ENCODE assay signal across 8 cellular contexts in genomic region chr2:231781798-231782726, GRCh38. TPM values are rescaled to one million over a fixed set of nuclear protein-coding genes. Genes with fewer than 3 reads are reported as not detected.
DNase-seq lines count a peak whose midpoint lies in the region; ATAC-seq and TF ChIP-seq lines count a peak whose summit lies in the region.

No MANE protein-coding gene starts in this region.

- peak overlapping the region; percentile 88 for H3K4me3 Mint-ChIP-seq in activated T-cell treated with anti-CD3 and anti-CD28 coated beads, Interleukin-2, amount 50 U/mL, for 4 hours

- no peaks in the 10 kb centered on the region for H3K9me3 ChIP-seq in osteoblast (ENCODE audit: low read depth, low read length)

- H3K79me2 ChIP-seq in osteoblast (ENCODE audit: insufficient read depth, low read length): peaks cover 38% of the 10 kb centered on the region

- H3K27ac ChIP-seq in osteoblast (ENCODE audit: low read depth, low read length): peak overlapping the region; percentile 80

- H3K4me2 ChIP-seq in osteoblast (ENCODE audit: insufficient read depth, low read length): peak overlapping the region; percentile 88

- peaks cover 19% of the 10 kb centered on the region for H3K4me1 ChIP-seq in osteoblast (ENCODE audit: insufficient read depth, low read length)

- H4K20me1 ChIP-seq in osteoblast (ENCODE audit: insufficient read depth, low read length): peaks cover 3% of the 10 kb centered on the region

- peak overlapping the region; percentile 99 for H2AFZ ChIP-seq in osteoblast (ENCODE audit: low read length)

- peaks cover 3% of the 10 kb centered on the region for H3K36me3 Mint-ChIP-seq in activated T-cell treated with anti-CD3 and anti-CD28 coated beads, Interleukin-2, amount 50 U/mL, for 4 hours (ENCODE audit: insufficient read depth)

- ATAC-seq in activated T-cell treated with anti-CD3 and anti-CD28 coated beads, Interleukin-2, amount 50 U/mL, for 4 hours: no peak

- peak; percentile 34 for DNase-seq in EL
- peak; percentile 81 for DNase-seq in M059J (ENCODE audit: low read depth)
- no peak for DNase-seq in activated T-cell treated with anti-CD3 and anti-CD28 coated beads, Interleukin-2, amount 50 U/mL, for 4 hours
- peak; percentile 66 for DNase-seq in fibroblast of the aortic adventitia (ENCODE audit: low read depth)
- DNase-seq in osteoblast (ENCODE audit: insufficient read length, low spot score, missing footprints): peak; percentile 63
- no peak for DNase-seq in NCI-H1930 (lab: John Stamatoyannopoulos, UW)
- DNase-seq in mesenteric fat pad (ENCODE audit: low spot score): no peak
- DNase-seq in GOT3 (lab: John Stamatoyannopoulos, UW): no peak

- no peaks in the 10 kb centered on the region for H3K36me3 ChIP-seq in osteoblast (ENCODE audit: insufficient read depth, low read length)

- peak overlapping the region; percentile 93 for H3K4me3 ChIP-seq in fibroblast of the aortic adventitia (ENCODE audit: low read depth, low read length)
- peak overlapping the region; percentile 84 for H3K4me3 ChIP-seq in osteoblast (ENCODE audit: insufficient read depth, low read length)

- H3K27me3 ChIP-seq in osteoblast (ENCODE audit: insufficient read depth, low read length): no peaks in the 10 kb centered on the region

- no peak for TF ChIP-seq CTCF in fibroblast of the aortic adventitia (IDR thresholded peaks at IDR 0.05; ENCODE audit: insufficient read depth, low read length)
- TF ChIP-seq CTCF in osteoblast (IDR thresholded peaks at IDR 0.05; ENCODE audit: extremely low read depth, low read depth, low read length): no peak

- H3K27me3 Mint-ChIP-seq in activated T-cell treated with anti-CD3 and anti-CD28 coated beads, Interleukin-2, amount 50 U/mL, for 4 hours (ENCODE audit: low read depth): no peaks in the 10 kb centered on the region

- no peaks in the 10 kb centered on the region for H3K9me3 Mint-ChIP-seq in activated T-cell treated with anti-CD3 and anti-CD28 coated beads, Interleukin-2, amount 50 U/mL, for 4 hours

- H3K4me1 Mint-ChIP-seq in activated T-cell treated with anti-CD3 and anti-CD28 coated beads, Interleukin-2, amount 50 U/mL, for 4 hours (ENCODE audit: low read depth): peaks cover 59% of the 10 kb centered on the region

RNA-seq across cellular contexts. Expression of gene PDE6D, which starts 1.0 kb away (rescaled TPM):
- 61.5 and 67.0 TPM in 2 replicates for total RNA-seq in M059J (2014; rRNA removed; shearing (Covaris generic))
- 10 to 100 TPM; 22.0 to 25.9 (median 23.8) TPM for total RNA-seq in activated T-cell treated with anti-CD3 and anti-CD28 coated beads, Interleukin-2, amount 50 U/mL, for 4 hours
- total RNA-seq in fibroblast of the aortic adventitia (ENCODE audit: low replicate concordance) (14.1 and 30.6 TPM in 2 replicates), osteoblast (19.2 and 21.5 TPM in 2 replicates), mesenteric fat pad (21.8 TPM)

RNA-seq across cellular contexts. Expression of gene COPS7B, which starts 4.2 kb away (rescaled TPM):
- total RNA-seq in M059J (2014; rRNA removed; shearing (Covaris generic)): 15.5 and 20.8 TPM in 2 replicates
- total RNA-seq in activated T-cell treated with anti-CD3 and anti-CD28 coated beads, Interleukin-2, amount 50 U/mL, for 4 hours: 10 to 100 TPM; 54.8 to 57.7 (median 55.5) TPM
- total RNA-seq in fibroblast of the aortic adventitia (ENCODE audit: low replicate concordance): 15.4 and 22.2 TPM in 2 replicates
- 19.5 and 19.7 TPM in 2 replicates for total RNA-seq in osteoblast
- total RNA-seq in mesenteric fat pad: 21.3 TPM

Comparison
In these comparisons a context has a peak if more than half of its experiments do, and no peak if none do; other contexts are left out.
1. DNase-seq: peak in EL (single experiment), M059J (single experiment), fibroblast of the aortic adventitia (single experiment) and osteoblast (single experiment); none in activated T-cell treated with anti-CD3 and anti-CD28 coated beads, Interleukin-2, amount 50 U/mL, for 4 hours (single experiment), NCI-H1930 (0 of 2), mesenteric fat pad (single experiment) and GOT3 (single experiment).